19 cellular contexts compared by ENCODE assay signal in the genomic region with DNA sequence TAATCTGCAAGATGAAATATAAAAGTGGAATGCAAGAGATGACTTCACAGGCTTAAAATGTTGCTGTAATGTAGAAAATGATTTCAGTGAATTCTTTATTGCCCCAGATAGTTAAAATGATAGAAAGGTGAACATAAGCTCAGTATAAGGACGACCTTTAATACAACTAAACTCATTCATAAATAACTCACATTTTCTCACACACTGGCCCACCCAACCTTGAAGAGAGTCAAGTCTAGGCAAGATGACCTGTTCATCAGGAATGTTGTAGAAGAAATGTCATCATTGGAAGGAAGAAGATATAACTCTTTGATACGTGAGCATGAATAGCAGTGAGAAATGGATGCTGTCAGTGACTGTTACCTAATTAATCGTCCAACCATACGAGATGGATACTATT.
DNase-seq lines count a peak whose midpoint lies in the region; ATAC-seq and TF ChIP-seq lines count a peak whose summit lies in the region.
"Had no signal": no experiment of that assay in that cellular context is flagged by ENCODE, and none has a peak within 500 bp of the region (broad histone marks: within the 10 kb centered on the region; RNA-seq: fewer than 3 reads in every experiment).

No MANE protein-coding gene starts in this region.

- H3K4me1 Mint-ChIP-seq in chondrocyte (ENCODE audit: low read depth): peaks cover 23% of the 10 kb centered on the region
- H3K4me1 Mint-ChIP-seq in activated T-cell treated with anti-CD3 and anti-CD28 coated beads, Interleukin-2, amount 50 U/mL, for 24 hours (ENCODE audit: low read depth): no peaks in the 10 kb centered on the region
- H3K4me1 Mint-ChIP-seq: activated B cell treated with CpG ODN at 0.5 μM for 24 hours, B cell had no signal

- DNase-seq in Caki2 (ENCODE audit: low read depth): peak; percentile 77
- peak; percentile 60 for DNase-seq in M059J (ENCODE audit: low read depth)
- no peak for DNase-seq in chondrocyte (ENCODE audit: low spot score)
- peak; percentile 97 for DNase-seq in kidney glomerular epithelial cell (lab: John Stamatoyannopoulos, UW)
- no peak for DNase-seq in activated T-cell treated with anti-CD3 and anti-CD28 coated beads, Interleukin-2, amount 50 U/mL, for 24 hours
- no peak for DNase-seq in NCI-H2081 (lab: John Stamatoyannopoulos, UW)
- no peak for DNase-seq in activated CD8-positive, alpha-beta memory T cell treated with anti-CD3 and anti-CD28 coated beads, Interleukin-2, amount 50 U/mL, for 48 hours
- DNase-seq: activated B cell treated with CpG ODN at 0.5 μM for 24 hours; activated effector memory CD4-positive, alpha-beta T cell treated with Interleukin-2 at 50 U/mL for 16 hours; anterior cingulate cortex; dermis blood vessel endothelial cell; DMS 273 treated with DMSO at 0.1 percent for 48 hours; MM.1S; NCI-H2081 treated with DMSO at 0.1 percent for 48 hours; NCI-H774; RPMI8226; stimulated activated CD4-positive, alpha-beta T cell treated with anti-CD3 and anti-CD28 coated beads, Interleukin-15, amount 100 ng/mL, for 24 hours had no signal

- no peak for ATAC-seq in GM21367 (IDR thresholded peaks at IDR 0.05; ENCODE audit: unreplicated experiment)

- in situ Hi-C loops in Caki2 (cut with HindIII; ENCODE audit: low pct_unique_long_range_greater_than_20kb, low sequenced_read_pairs): no loop called here

- H3K9me3 Mint-ChIP-seq in chondrocyte (ENCODE audit: low read depth): no peaks in the 10 kb centered on the region
- no peaks in the 10 kb centered on the region for H3K9me3 Mint-ChIP-seq in activated T-cell treated with anti-CD3 and anti-CD28 coated beads, Interleukin-2, amount 50 U/mL, for 24 hours
- H3K9me3 Mint-ChIP-seq: activated B cell treated with CpG ODN at 0.5 μM for 24 hours had no signal

- no peaks in the 10 kb centered on the region for H3K27me3 Mint-ChIP-seq in chondrocyte (ENCODE audit: low read depth)
- peaks cover 44% of the 10 kb centered on the region for H3K27me3 Mint-ChIP-seq in activated T-cell treated with anti-CD3 and anti-CD28 coated beads, Interleukin-2, amount 50 U/mL, for 24 hours

- no peak for TF ChIP-seq CTCF in chondrocyte (IDR thresholded peaks at IDR 0.05)

- no peaks in the 10 kb centered on the region for H3K36me3 Mint-ChIP-seq in chondrocyte (ENCODE audit: low read depth)
- no peaks in the 10 kb centered on the region for H3K36me3 Mint-ChIP-seq in activated T-cell treated with anti-CD3 and anti-CD28 coated beads, Interleukin-2, amount 50 U/mL, for 24 hours (ENCODE audit: low read depth)

- peak overlapping the region; percentile 58 for H3K27ac Mint-ChIP-seq in chondrocyte (ENCODE audit: unreplicated experiment)
- H3K27ac Mint-ChIP-seq in activated T-cell treated with anti-CD3 and anti-CD28 coated beads, Interleukin-2, amount 50 U/mL, for 24 hours: no peak overlapping the region
- H3K27ac Mint-ChIP-seq: activated B cell treated with CpG ODN at 0.5 μM for 24 hours, B cell had no signal

- H3K4me3 Mint-ChIP-seq in chondrocyte (ENCODE audit: unreplicated experiment): no peak overlapping the region
- H3K4me3 Mint-ChIP-seq in activated T-cell treated with anti-CD3 and anti-CD28 coated beads, Interleukin-2, amount 50 U/mL, for 24 hours: no peak overlapping the region
- H3K4me3 Mint-ChIP-seq: activated B cell treated with CpG ODN at 0.5 μM for 24 hours, B cell had no signal

Comparison
In these comparisons a context has a peak if more than half of its experiments do, and no peak if none do; other contexts are left out.
1. DNase-seq: peak in Caki2 (single experiment), M059J (single experiment) and kidney glomerular epithelial cell (single experiment); none in chondrocyte (single experiment), activated T-cell treated with anti-CD3 and anti-CD28 coated beads, Interleukin-2, amount 50 U/mL, for 24 hours (single experiment), NCI-H2081 (0 of 2) and activated CD8-positive, alpha-beta memory T cell treated with anti-CD3 and anti-CD28 coated beads, Interleukin-2, amount 50 U/mL, for 48 hours (single experiment).